In the genomic region with DNA sequence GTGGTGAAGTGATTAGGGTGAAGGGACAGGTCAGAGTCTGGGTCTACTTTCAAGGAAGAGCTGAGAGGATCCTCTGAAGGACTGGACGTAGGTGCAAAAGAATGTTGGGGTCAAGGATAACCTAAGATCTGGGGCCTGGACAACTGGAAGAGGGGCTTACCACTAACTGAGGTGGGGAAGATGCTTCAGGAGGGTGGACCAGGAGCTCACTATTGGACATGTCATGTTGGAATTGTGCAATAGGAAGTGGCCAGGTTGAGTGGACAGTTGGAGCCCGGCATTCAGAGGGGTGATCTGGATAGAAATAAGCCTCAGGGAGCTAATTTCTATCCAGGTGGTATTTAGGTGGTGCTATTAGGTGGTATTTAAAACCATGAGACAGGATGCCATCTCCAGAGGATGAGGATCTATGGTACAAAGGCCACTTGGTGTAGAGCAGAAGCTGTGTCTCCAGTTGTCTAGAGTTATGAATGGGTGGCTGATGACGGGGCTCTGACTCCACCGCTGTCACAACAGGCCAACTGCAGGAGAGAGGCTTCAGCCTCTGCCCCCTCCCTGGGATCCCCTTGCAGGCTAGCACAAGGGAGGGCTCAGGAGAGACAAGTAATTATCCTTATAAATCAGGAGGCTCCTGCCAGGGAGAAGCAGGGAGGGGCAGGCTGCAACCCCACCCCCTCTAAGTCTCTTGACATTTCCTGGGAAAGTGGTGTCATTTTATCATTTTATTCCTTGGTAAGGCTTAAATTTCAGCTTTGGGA, we compare ENCODE assay signal across 20 cellular contexts.
DNase-seq lines count a peak whose midpoint lies in the region; ATAC-seq and TF ChIP-seq lines count a peak whose summit lies in the region.
"Had no signal": no experiment of that assay in that cellular context is flagged by ENCODE, and none has a peak within 500 bp of the region (broad histone marks: within the 10 kb centered on the region; RNA-seq: fewer than 3 reads in every experiment).

No MANE protein-coding gene starts in this region.

- H3K9me3 ChIP-seq in lower lobe of right lung (no peaks in the 10 kb centered on the region), tibial artery (no peaks in the 10 kb centered on the region)
- H3K9me3 ChIP-seq: esophagus squamous epithelium, left lung, pancreas had no signal

- H3K27ac ChIP-seq in lower lobe of right lung (no peak overlapping the region), tibial artery (peak overlapping the region; percentile 92 to 94)
- H3K27ac ChIP-seq: esophagus squamous epithelium, left lung, pancreas had no signal

- H3K4me1 ChIP-seq in lower lobe of right lung, result peaks cover 21% of the 10 kb centered on the region
- peaks cover 0 to 61% (median 39%) of the 10 kb centered on the region in 4 donors for H3K4me1 ChIP-seq in tibial artery
- H3K4me1 ChIP-seq: pancreas had no signal

- H3K9me3 Mint-ChIP-seq in activated naive CD8-positive, alpha-beta T cell treated with anti-CD3 and anti-CD28 coated beads, Interleukin-2, amount 50 U/mL, for 24 hours, result no peaks in the 10 kb centered on the region

- H3K27me3 ChIP-seq in lower lobe of right lung (ENCODE audit: low read depth) (no peaks in the 10 kb centered on the region), tibial artery (no peaks in the 10 kb centered on the region)
- H3K27me3 ChIP-seq: esophagus squamous epithelium, left lung, pancreas had no signal

- DNase-seq in Right ventricle myocardium superior, result peak; percentile 8
- no peak for DNase-seq in Right ventricle myocardium inferior (ENCODE audit: missing footprints)
- no peak for DNase-seq in activated naive CD8-positive, alpha-beta T cell treated with anti-CD3 and anti-CD28 coated beads, Interleukin-2, amount 50 U/mL, for 24 hours
- DNase-seq in lower lobe of right lung, result peak; percentile 13
- DNase-seq in tibial artery, result peak; percentile 17 to 32
- no peak for DNase-seq in AG08396 (ENCODE audit: low spot score)
- DNase-seq in activated naive CD4-positive, alpha-beta T cell (lab: John Stamatoyannopoulos, UW), result no peak
- DNase-seq: amniotic stem cell; C1 segment of cervical spinal cord; caudate nucleus; effector CD8-positive, alpha-beta T cell; esophagus squamous epithelium; NCI-H1436; NCI-H345; stimulated activated CD4-positive, alpha-beta T cell treated with anti-CD3 and anti-CD28 coated beads, Interleukin-4, amount 100 ng/mL, for 1 hour; T1000 had no signal

- no peak overlapping the region for H3K4me3 Mint-ChIP-seq in activated naive CD8-positive, alpha-beta T cell treated with anti-CD3 and anti-CD28 coated beads, Interleukin-2, amount 50 U/mL, for 24 hours
- H3K4me3 Mint-ChIP-seq: activated T-helper 17 cell treated with anti-CD3 and anti-CD28 coated beads, Interleukin-2, amount 50 U/mL, for 72 hours had no signal

- no peak for TF ChIP-seq CTCF in lower lobe of right lung (IDR thresholded peaks at IDR 0.05)
- no peak for TF ChIP-seq CTCF in tibial artery (IDR thresholded peaks at IDR 0.05)

- intact Hi-C loops in Right ventricle myocardium superior (cut with DNase I) (no loop called here), Right ventricle myocardium inferior (cut with DNase I) (no loop called here), lower lobe of right lung (cut with DNase I) (no loop called here), tibial artery (cut with DNase I; ENCODE audit: low total_unique reads) (no loop called here)

- no peaks in the 10 kb centered on the region for H3K27me3 Mint-ChIP-seq in activated naive CD8-positive, alpha-beta T cell treated with anti-CD3 and anti-CD28 coated beads, Interleukin-2, amount 50 U/mL, for 24 hours
- H3K27me3 Mint-ChIP-seq: activated T-helper 17 cell treated with anti-CD3 and anti-CD28 coated beads, Interleukin-2, amount 50 U/mL, for 72 hours had no signal

- no peak for ATAC-seq in Right ventricle myocardium superior (ENCODE audit: poor library complexity)
- no peak for ATAC-seq in Right ventricle myocardium inferior
- ATAC-seq in activated naive CD8-positive, alpha-beta T cell treated with anti-CD3 and anti-CD28 coated beads, Interleukin-2, amount 50 U/mL, for 24 hours, result peak; percentile 21
- no peak for ATAC-seq in lower lobe of right lung
- no peak for ATAC-seq in HG02623 (IDR thresholded peaks at IDR 0.05; ENCODE audit: unreplicated experiment)
- ATAC-seq: activated T-helper 17 cell treated with anti-CD3 and anti-CD28 coated beads, Interleukin-2, amount 50 U/mL, for 72 hours; left lung; pancreas had no signal

- peaks cover 7% of the 10 kb centered on the region for H3K4me1 Mint-ChIP-seq in activated naive CD8-positive, alpha-beta T cell treated with anti-CD3 and anti-CD28 coated beads, Interleukin-2, amount 50 U/mL, for 24 hours

- no peak overlapping the region for H3K27ac Mint-ChIP-seq in activated naive CD8-positive, alpha-beta T cell treated with anti-CD3 and anti-CD28 coated beads, Interleukin-2, amount 50 U/mL, for 24 hours

- no peaks in the 10 kb centered on the region for H3K36me3 Mint-ChIP-seq in activated naive CD8-positive, alpha-beta T cell treated with anti-CD3 and anti-CD28 coated beads, Interleukin-2, amount 50 U/mL, for 24 hours (ENCODE audit: low read depth)

- no peak overlapping the region for H3K4me3 ChIP-seq in lower lobe of right lung
- H3K4me3 ChIP-seq in tibial artery, result no peak overlapping the region
- H3K4me3 ChIP-seq: esophagus squamous epithelium, left lung, pancreas had no signal

- H3K36me3 ChIP-seq in lower lobe of right lung (peaks cover 4% of the 10 kb centered on the region), tibial artery (peaks cover 0 to 8% (median 0%) of the 10 kb centered on the region in 3 donors)
- H3K36me3 ChIP-seq: left lung, pancreas had no signal

Comparison
In these comparisons a context has a peak if more than half of its experiments do, and no peak if none do; other contexts are left out.
1. DNase-seq: peak in Right ventricle myocardium superior (single experiment), lower lobe of right lung (single experiment) and tibial artery (2 of 2); none in Right ventricle myocardium inferior (single experiment), activated naive CD8-positive, alpha-beta T cell treated with anti-CD3 and anti-CD28 coated beads, Interleukin-2, amount 50 U/mL, for 24 hours (single experiment), AG08396 (single experiment) and activated naive CD4-positive, alpha-beta T cell (0 of 4).